ENCODE assay signal across 11 cellular contexts in genomic region chr16:28063047-28063521, GRCh38. TPM values are rescaled to one million over a fixed set of nuclear protein-coding genes. Genes with fewer than 3 reads are reported as not detected.
DNase-seq lines count a peak whose midpoint lies in the region; ATAC-seq, FAIRE-seq and TF ChIP-seq lines count a peak whose summit lies in the region.
"Had no signal": no experiment of that assay in that cellular context is flagged by ENCODE, and none has a peak within 500 bp of the region (broad histone marks: within the 10 kb centered on the region; RNA-seq: fewer than 3 reads in every experiment).

No MANE protein-coding gene starts in this region.

- H3K27ac ChIP-seq in heart left ventricle (no peak overlapping the region), GM12878 (ENCODE audit: control insufficient read depth, insufficient read depth) (no peak overlapping the region), lower lobe of right lung (no peak overlapping the region)

- TF ChIP-seq RAD21 in GM12878 (IDR thresholded peaks at IDR 0.05; ENCODE audit: insufficient read depth, low read depth, low read length): no peak

- POLR2A ChIA-PET in GM12878 (lab: Charles Lee): no interaction called here

- TF ChIP-seq CTCF in heart left ventricle (IDR thresholded peaks at IDR 0.05) (no peak), GM12878 (IDR thresholded peaks at IDR 0.05 in 2 of 3, conservative IDR thresholded peaks at IDR 0.05 in 1 of 3; ENCODE audit: control insufficient read depth in 2 of 3, extremely low read depth in 1 of 3, insufficient read depth in 1 of 3, low read depth in 3 of 3, low read length in 3 of 3) (no peak), lower lobe of right lung (IDR thresholded peaks at IDR 0.05) (no peak)

- H3K9me3 ChIP-seq in heart left ventricle: no peaks in the 10 kb centered on the region
- no peaks in the 10 kb centered on the region for H3K9me3 ChIP-seq in GM12878 (replicated peaks; ENCODE audit: control insufficient read depth, insufficient read depth, low read length)
- no peaks in the 10 kb centered on the region for H3K9me3 ChIP-seq in lower lobe of right lung

- no peaks in the 10 kb centered on the region for H4K20me1 ChIP-seq in GM12878 (ENCODE audit: control insufficient read depth, insufficient read depth)

- DNase-seq in heart left ventricle (peak in 1 of 5 donors; percentile 35), cardiac septum (ENCODE audit: low spot score) (no peak), GM12878 (ENCODE audit: low read depth, low spot score) (no peak), lower lobe of right lung (no peak), urothelium cell line (ENCODE audit: low spot score) (peak; percentile 27), erythroblast (lab: John Stamatoyannopoulos, UW) (no peak)
- DNase-seq: NCI-H1694 had no signal

- TF ChIP-seq POLR2A in heart left ventricle (IDR thresholded peaks at IDR 0.05) (no peak), GM12878 (IDR thresholded peaks at IDR 0.05; ENCODE audit: low read depth, low read length) (no peak), erythroblast (IDR thresholded peaks at IDR 0.05; ENCODE audit: low read length) (no peak)

- TF ChIP-seq EP300 in GM12878 (IDR thresholded peaks at IDR 0.05; ENCODE audit: borderline replicate concordance in 1 of 2, control insufficient read depth in 1 of 2, low read depth in 2 of 2, low read length in 2 of 2): no peak

- peaks cover 0 to 14% (median under 1%) of the 10 kb centered on the region in 12 donors for H3K4me1 ChIP-seq in heart left ventricle
- H3K4me1 ChIP-seq in GM12878 (ENCODE audit: control insufficient read depth, insufficient read depth, low read length): no peaks in the 10 kb centered on the region
- no peaks in the 10 kb centered on the region for H3K4me1 ChIP-seq in lower lobe of right lung

- H3K27me3 ChIP-seq in heart left ventricle (peaks cover 5 to 60% (median 29%) of the 10 kb centered on the region in 9 donors), GM12878 (replicated peaks in 1 of 2; ENCODE audit: control insufficient read depth in 2 of 2, insufficient read depth in 2 of 2, low read length in 1 of 2) (peaks cover 7 to 11% of the 10 kb centered on the region in 2 experiments; a peak in 3 of 4 replicates), lower lobe of right lung (ENCODE audit: low read depth) (peaks cover 39% of the 10 kb centered on the region)

- FAIRE-seq in GM12878 (lab: Jason Lieb, UNC) (no peak), urothelium cell line (lab: Jason Lieb, UNC) (no peak)

- 0 to 1% (median 0%) methylated on average over 30 to 71 of the region's 71 CpGs; no CpG with 5 or more reads in 1 of the 4 donors for WGBS in heart left ventricle, 4 donors
- WGBS in GM12878 (ENCODE audit: insufficient coverage, insufficient replicate concordance, low lambda C conversion rate, missing lambda C conversion rate): 4% methylated on average over 27 of the region's 71 CpGs

- intact Hi-C loops in heart left ventricle (cut with DNase I) (loop anchor here in 7 of 10 donors (5.0 to 10.0 kb wide), 5 partner anchors 91 to 458 kb away; no protein-coding TSS in a partner anchor), cardiac septum (cut with DNase I) (loop anchor here (2.0 kb wide), 1 partner anchor 90 kb away; no protein-coding TSS in a partner anchor), GM12878 (cut with micrococcal nuclease; ENCODE audit: unreplicated experiment) (no loop called here), lower lobe of right lung (cut with DNase I) (no loop called here)

- ATAC-seq in heart left ventricle: peak in 1 of 4 donors; percentile 12
- no peak for ATAC-seq in GM12878
- ATAC-seq in lower lobe of right lung: no peak
- ATAC-seq in GM18873 (IDR thresholded peaks at IDR 0.05; ENCODE audit: low FRiP score, unreplicated experiment): no peak
- no peak for ATAC-seq in HG03045 (IDR thresholded peaks at IDR 0.05; ENCODE audit: unreplicated experiment)

- H3K4me2 ChIP-seq in GM12878 (ENCODE audit: control insufficient read depth, insufficient read depth): no peak overlapping the region

- RAD21 ChIA-PET in GM12878 (lab: Charles Lee; ENCODE audit: unreplicated experiment): no interaction called here

- no peak overlapping the region for H2AFZ ChIP-seq in GM12878 (ENCODE audit: control insufficient read depth, low read depth, low read length)

- no peak overlapping the region for H3K9ac ChIP-seq in GM12878 (ENCODE audit: control insufficient read depth, insufficient read depth, low read length)

- SMC1A ChIA-PET in GM12878 (lab: Charles Lee; ENCODE audit: uncharacterized antibody, unreplicated experiment): no interaction called here

- H3K4me3 ChIP-seq in heart left ventricle (peak overlapping the region in 10 of 12 donors; percentile 18 to 50 (median 37)), GM12878 (no peak overlapping the region), lower lobe of right lung (peak overlapping the region; percentile 19)

- CTCF ChIA-PET in GM12878 (lab: Yijun Ruan, JAX): no interaction called here

- H3K79me2 ChIP-seq in GM12878 (ENCODE audit: control insufficient read depth, insufficient read depth, low read length): no peaks in the 10 kb centered on the region

- H3K36me3 ChIP-seq in heart left ventricle (no peaks in the 10 kb centered on the region), GM12878 (ENCODE audit: control insufficient read depth in 2 of 2, insufficient read depth in 2 of 2, low read length in 1 of 2) (no peaks in the 10 kb centered on the region), lower lobe of right lung (no peaks in the 10 kb centered on the region)

- in situ Hi-C loops in GM12878 (cut with MboI): loop anchor here (25.0 kb wide), 1 partner anchor 426 kb away; no protein-coding TSS in a partner anchor

- BruUV-seq in GM12878 (replicated peaks; lab: Mats Ljungman, UMichigan): no TSS peak

TF ChIP-seq in GM12878, 131 proteins besides CTCF, POLR2A, EP300 and RAD21:
- TF ChIP-seq SUZ12 (IDR thresholded peaks at IDR 0.05; ENCODE audit: unreplicated experiment): peak; percentile 93
- TF ChIP-seq, protein P1, sequence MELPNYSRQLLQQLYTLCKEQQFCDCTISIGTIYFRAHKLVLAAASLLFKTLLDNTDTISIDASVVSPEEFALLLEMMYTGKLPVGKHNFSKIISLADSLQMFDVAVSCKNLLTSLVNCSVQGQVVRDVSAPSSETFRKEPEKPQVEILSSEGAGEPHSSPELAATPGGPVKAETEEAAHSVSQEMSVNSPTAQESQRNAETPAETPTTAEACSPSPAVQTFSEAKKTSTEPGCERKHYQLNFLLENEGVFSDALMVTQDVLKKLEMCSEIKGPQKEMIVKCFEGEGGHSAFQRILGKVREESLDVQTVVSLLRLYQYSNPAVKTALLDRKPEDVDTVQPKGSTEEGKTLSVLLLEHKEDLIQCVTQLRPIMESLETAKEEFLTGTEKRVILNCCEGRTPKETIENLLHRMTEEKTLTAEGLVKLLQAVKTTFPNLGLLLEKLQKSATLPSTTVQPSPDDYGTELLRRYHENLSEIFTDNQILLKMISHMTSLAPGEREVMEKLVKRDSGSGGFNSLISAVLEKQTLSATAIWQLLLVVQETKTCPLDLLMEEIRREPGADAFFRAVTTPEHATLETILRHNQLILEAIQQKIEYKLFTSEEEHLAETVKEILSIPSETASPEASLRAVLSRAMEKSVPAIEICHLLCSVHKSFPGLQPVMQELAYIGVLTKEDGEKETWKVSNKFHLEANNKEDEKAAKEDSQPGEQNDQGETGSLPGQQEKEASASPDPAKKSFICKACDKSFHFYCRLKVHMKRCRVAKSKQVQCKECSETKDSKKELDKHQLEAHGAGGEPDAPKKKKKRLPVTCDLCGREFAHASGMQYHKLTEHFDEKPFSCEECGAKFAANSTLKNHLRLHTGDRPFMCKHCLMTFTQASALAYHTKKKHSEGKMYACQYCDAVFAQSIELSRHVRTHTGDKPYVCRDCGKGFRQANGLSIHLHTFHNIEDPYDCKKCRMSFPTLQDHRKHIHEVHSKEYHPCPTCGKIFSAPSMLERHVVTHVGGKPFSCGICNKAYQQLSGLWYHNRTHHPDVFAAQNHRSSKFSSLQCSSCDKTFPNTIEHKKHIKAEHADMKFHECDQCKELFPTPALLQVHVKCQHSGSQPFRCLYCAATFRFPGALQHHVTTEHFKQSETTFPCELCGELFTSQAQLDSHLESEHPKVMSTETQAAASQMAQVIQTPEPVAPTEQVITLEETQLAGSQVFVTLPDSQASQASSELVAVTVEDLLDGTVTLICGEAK (IDR thresholded peaks at IDR 0.05; ENCODE audit: borderline replicate concordance): no peak

RNA-seq across cellular contexts. Expression of gene GSG1L, which starts 0.4 kb away (rescaled TPM):
- 1 to 10 TPM in 5 of 9 donors, under 1 TPM in 1, not detected in 3; 0.66 to 8.7 (median 2.6) TPM for total RNA-seq in heart left ventricle
- under 1 TPM in 1 of 2 donors, not detected in 1; 0.11 TPM for polyA plus RNA-seq in heart left ventricle
- total RNA-seq in cardiac septum: 8.0 TPM
- total RNA-seq in GM12878 (2013; cell fraction: nucleolus; rRNA removed): not detected in 2 replicates
- not detected in 2 replicates for total RNA-seq in GM12878 (2014; rRNA removed)
- not detected in 2 replicates for total RNA-seq in GM12878 (2014; rRNA removed; fragmentation: Illumina TruSeq; extraction: Trizol)
- total RNA-seq in GM12878 (2021): not detected in 2 replicates
- not detected for polyA plus RNA-seq in GM12878 (2011; ENCODE audit: low read depth)
- polyA plus RNA-seq in GM12878 (2011; rRNA removed): not detected in 2 replicates
- polyA plus RNA-seq in GM12878 (2011; cell fraction: cytosol; rRNA removed): not detected in 2 replicates
- not detected in 2 replicates for polyA plus RNA-seq in GM12878 (2011; cell fraction: nucleus; rRNA removed)
- polyA plus RNA-seq in GM12878 (2012): not detected in 2 replicates
- polyA plus RNA-seq in GM12878 (2014; fragmentation: Illumina TruSeq; extraction: Trizol): not detected in 2 replicates
- polyA plus RNA-seq in GM12878 (2014; fragmentation: Nextera tagmentation; extraction: Ambion mirVana): not detected
- not detected in 2 replicates for polyA plus RNA-seq in GM12878 (2014; rRNA removed)
- polyA plus RNA-seq in GM12878 (2016; fragmentation: Nextera tagmentation; extraction: Ambion mirVana): not detected
- not detected in 2 replicates for polyA minus RNA-seq in GM12878 (2011; rRNA and poly(A)+ RNA removed)
- not detected in 2 replicates for polyA minus RNA-seq in GM12878 (2011; cell fraction: cytosol; rRNA and poly(A)+ RNA removed)
- not detected in 2 replicates for polyA minus RNA-seq in GM12878 (2011; cell fraction: nucleus; rRNA and poly(A)+ RNA removed)
- total RNA-seq in lower lobe of right lung: 0.30 TPM
- total RNA-seq: activated T-helper 1 cell treated with anti-CD3 and anti-CD28 coated beads, Interleukin-12 subunit alpha, Interleukin-12 subunit beta, Interleukin-2, Interleukin-4 antibody, amounts not matched to agents 30 ng/mL and 10 ng/mL and 1 ng/mL, durations not matched to agents 14 hours and 24 hours and 36 hours; epithelial cell of proximal tubule had no signal

Comparison
In these comparisons a context has a peak if more than half of its experiments do, and no peak if none do; other contexts are left out.
1. intact Hi-C loops: an anchor here in heart left ventricle (5.0 to 10.0 kb wide) and cardiac septum (2.0 kb wide); none called in GM12878 and lower lobe of right lung.